9 cellular contexts compared by ENCODE assay signal in genomic region chr13:111531505-111531904, GRCh38.
DNase-seq lines count a peak whose midpoint lies in the region; ATAC-seq, FAIRE-seq and TF ChIP-seq lines count a peak whose summit lies in the region.
"Had no signal": no experiment of that assay in that cellular context is flagged by ENCODE, and none has a peak within 500 bp of the region (broad histone marks: within the 10 kb centered on the region; RNA-seq: fewer than 3 reads in every experiment).

No MANE protein-coding gene starts in this region.

- H3K9me3 ChIP-seq in SK-N-SH (no peaks in the 10 kb centered on the region), small intestine (ENCODE audit: control insufficient read depth, low read depth) (no peaks in the 10 kb centered on the region)

- no peaks in the 10 kb centered on the region for H3K79me2 ChIP-seq in SK-N-SH (ENCODE audit: insufficient read depth)

- H3K4me2 ChIP-seq in SK-N-SH = no peak overlapping the region

- peak; percentile 37; the same call in 1 of the 2 replicates for TF ChIP-seq RAD21 in SK-N-SH (IDR thresholded peaks at IDR 0.05; ENCODE audit: low read length)

- no peak overlapping the region for H3K4me3 ChIP-seq in SK-N-SH (ENCODE audit: low read depth in 2 of 2, low read length in 1 of 2)
- H3K4me3 ChIP-seq in fibroblast of pulmonary artery (replicated peaks; ENCODE audit: low read depth, low read length) = no peak overlapping the region
- no peak overlapping the region for H3K4me3 ChIP-seq in small intestine (ENCODE audit: low read depth in 1 of 2, low read length in 2 of 2)

- no peak for TF ChIP-seq EP300 in SK-N-SH (IDR thresholded peaks at IDR 0.05; ENCODE audit: borderline replicate concordance in 1 of 2, low read depth in 1 of 2, low read length in 1 of 2)

- no peak overlapping the region for H2AFZ ChIP-seq in SK-N-SH (ENCODE audit: low read depth)

- H3K9ac ChIP-seq in SK-N-SH = no peak overlapping the region

- ATAC-seq in SK-N-SH treated with all-trans-retinoic acid at 6 μM for 48 hours (no peak), HG03378 (IDR thresholded peaks at IDR 0.05; ENCODE audit: unreplicated experiment) (no peak)

- H3F3A ChIP-seq in SK-N-SH (replicated peaks; ENCODE audit: insufficient read depth) = no peaks in the 10 kb centered on the region

- no peaks in the 10 kb centered on the region for H4K20me1 ChIP-seq in SK-N-SH (ENCODE audit: insufficient read depth)

- H3K27ac ChIP-seq in SK-N-SH (ENCODE audit: low read depth in 2 of 2, low read length in 1 of 2) = no peak overlapping the region
- H3K27ac ChIP-seq in small intestine (ENCODE audit: low read depth in 1 of 2, low read length in 1 of 2) = no peak overlapping the region

- POLR2A ChIA-PET in SK-N-SH (lab: Yijun Ruan, JAX) = no interaction called here

- peaks cover 30% of the 10 kb centered on the region; the same call in 1 of the 2 replicates for H3K27me3 ChIP-seq in SK-N-SH (ENCODE audit: insufficient read depth)
- peaks cover 0 to 8% of the 10 kb centered on the region in 2 donors for H3K27me3 ChIP-seq in small intestine (ENCODE audit: control insufficient read depth in 2 of 2, insufficient read depth in 2 of 2, low read length in 2 of 2)

- TF ChIP-seq CTCF in SK-N-SH (IDR thresholded peaks at IDR 0.05) = 0 out of 2 replicates have a peak, but pooled peaks have one; percentile 20
- no peak for TF ChIP-seq CTCF in fibroblast of pulmonary artery (IDR thresholded peaks at IDR 0.05; ENCODE audit: low read length, missing control alignments)

- CTCF ChIA-PET in SK-N-SH (lab: Yijun Ruan, JAX) = no interaction called here

- FAIRE-seq in small intestine (lab: Jason Lieb, UNC) = no peak
- FAIRE-seq: GM12892 had no signal

- no peak for DNase-seq in SK-N-SH
- DNase-seq in NCI-H460 (ENCODE audit: extremely low read depth, low read depth) = peak; percentile 14
- peak; percentile 3 for DNase-seq in fibroblast of pulmonary artery (ENCODE audit: low read depth)
- peak; percentile 9 for DNase-seq in small intestine
- DNase-seq in SW 1271 (lab: John Stamatoyannopoulos, UW) = no peak
- DNase-seq in stimulated activated naive CD4-positive, alpha-beta T cell (lab: John Stamatoyannopoulos, UW) = no peak

- H3K9me2 ChIP-seq in SK-N-SH = no peaks in the 10 kb centered on the region

- 7% methylated on average over 7 of the region's 7 CpGs for WGBS in SK-N-SH (ENCODE audit: low lambda C conversion rate)
- 15 to 30% (median 26%) methylated on average over 7 of the region's 7 CpGs for WGBS in small intestine, 3 donors

- H3K36me3 ChIP-seq in SK-N-SH (replicated peaks in 1 of 2; ENCODE audit: control insufficient read depth in 1 of 2, insufficient read depth in 2 of 2, low read length in 1 of 2) = no peaks in the 10 kb centered on the region
- no peaks in the 10 kb centered on the region for H3K36me3 ChIP-seq in small intestine (ENCODE audit: control insufficient read depth in 2 of 2, insufficient read depth in 2 of 2, low read length in 2 of 2)

- H3K4me1 ChIP-seq in SK-N-SH (ENCODE audit: control insufficient read depth in 1 of 2, insufficient read depth in 2 of 2, low read depth in 1 of 2, low read length in 1 of 2) = no peaks in the 10 kb centered on the region
- no peaks in the 10 kb centered on the region for H3K4me1 ChIP-seq in small intestine (ENCODE audit: control insufficient read depth in 2 of 2, insufficient read depth in 1 of 2, low read depth in 1 of 2, low read length in 1 of 2)

TF ChIP-seq in SK-N-SH, 30 proteins besides CTCF, POLR2A, EP300 and RAD21:
- TF ChIP-seq GABPA (IDR thresholded peaks at IDR 0.05; ENCODE audit: low read depth) (no peak), JUND (IDR thresholded peaks at IDR 0.05) (no peak), NFIC (IDR thresholded peaks at IDR 0.05; ENCODE audit: borderline replicate concordance) (no peak), RFX5 (IDR thresholded peaks at IDR 0.05; ENCODE audit: low read length) (no peak), FOXJ3 (CRISPR knock-in tag; IDR thresholded peaks at IDR 0.05) (no peak), MAX (IDR thresholded peaks at IDR 0.05; ENCODE audit: low read depth) (no peak), NRF1 (IDR thresholded peaks at IDR 0.05; ENCODE audit: low read depth, low read length) (no peak), USF2 (IDR thresholded peaks at IDR 0.05; ENCODE audit: borderline replicate concordance, low read depth, low read length) (no peak)

TF ChIP-seq in SK-N-SH treated with all-trans-retinoic acid at 6 μM for 48 hours, 23 proteins besides CTCF, POLR2A, EP300 and RAD21:
- TF ChIP-seq TCF4 (CRISPR knock-in tag; IDR thresholded peaks at IDR 0.05; ENCODE audit: borderline replicate concordance) (no peak), SNAI2 (CRISPR knock-in tag; IDR thresholded peaks at IDR 0.05) (no peak), CSDC2 (CRISPR knock-in tag; IDR thresholded peaks at IDR 0.05) (no peak), TOX (CRISPR knock-in tag; IDR thresholded peaks at IDR 0.05; ENCODE audit: borderline replicate concordance) (no peak), ZC3H10 (CRISPR knock-in tag; IDR thresholded peaks at IDR 0.05) (no peak), PATZ1 (CRISPR knock-in tag; IDR thresholded peaks at IDR 0.05; ENCODE audit: borderline replicate concordance) (no peak), ISL1 (CRISPR knock-in tag; IDR thresholded peaks at IDR 0.05) (no peak), TSHZ2 (CRISPR knock-in tag; IDR thresholded peaks at IDR 0.05) (no peak), ZNF565 (CRISPR knock-in tag; conservative IDR thresholded peaks at IDR 0.05; ENCODE audit: low read depth) (no peak), PPARA (CRISPR knock-in tag; IDR thresholded peaks at IDR 0.05; ENCODE audit: borderline replicate concordance) (no peak), ESRRG (CRISPR knock-in tag; IDR thresholded peaks at IDR 0.05) (no peak), ZNF8 (CRISPR knock-in tag; IDR thresholded peaks at IDR 0.05) (no peak), GLIS3 (CRISPR knock-in tag; IDR thresholded peaks at IDR 0.05) (no peak)
TF ChIP-seq in SK-N-SH treated with all-trans-retinoic acid at 6 μM for 48 hours: peak in this region for 0.

Comparison
In these comparisons a context has a peak if more than half of its experiments do, and no peak if none do; other contexts are left out.
1. DNase-seq: peak in NCI-H460 (single experiment), fibroblast of pulmonary artery (single experiment) and small intestine (single experiment); none in SK-N-SH (single experiment), SW 1271 (0 of 2) and stimulated activated naive CD4-positive, alpha-beta T cell (0 of 6).